Comparison of ENCODE assay signal across 16 cellular contexts in the genomic region with DNA sequence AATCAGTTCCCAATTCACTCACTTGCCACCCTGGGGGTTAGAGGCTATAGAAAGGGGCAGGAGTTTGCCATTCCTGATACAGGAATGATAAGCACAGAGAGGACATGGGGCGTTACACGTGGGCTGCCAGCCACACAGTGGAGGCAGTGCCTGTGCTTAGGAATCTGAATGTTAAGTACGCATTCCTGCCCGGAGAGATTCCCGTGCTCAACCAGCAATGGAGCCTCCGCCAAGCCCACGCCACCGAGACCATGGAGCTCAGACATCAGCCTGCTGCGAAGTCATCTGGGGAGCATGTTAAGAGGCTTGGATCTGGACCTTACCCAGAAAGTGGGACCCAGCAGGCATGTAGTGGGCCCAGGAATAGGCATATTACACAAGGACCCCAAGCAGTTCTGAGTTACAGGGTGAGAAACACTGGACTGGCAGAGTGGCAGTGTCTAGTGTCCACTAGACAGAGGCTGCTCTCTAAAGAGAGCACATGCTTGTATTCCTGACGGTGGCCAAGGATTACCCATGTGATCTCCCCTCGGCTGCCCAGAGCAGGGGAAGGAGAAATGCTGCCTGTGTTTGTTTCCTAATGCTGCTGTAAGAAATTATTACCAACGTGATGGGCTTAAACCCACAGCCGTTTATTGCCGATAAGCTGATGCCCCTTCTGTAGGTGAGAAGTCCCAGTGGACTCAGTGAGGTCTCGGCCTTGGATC.
"Had no signal": no experiment of that assay in that cellular context is flagged by ENCODE, and none has a peak within 500 bp of the region (broad histone marks: within the 10 kb centered on the region; RNA-seq: fewer than 3 reads in every experiment).

No MANE protein-coding gene starts in this region.

- H3K4me3 ChIP-seq: colonic mucosa, suprapubic skin, upper lobe of left lung had no signal

- H3K4me1 ChIP-seq: colonic mucosa, foreskin keratinocyte, suprapubic skin, upper lobe of left lung had no signal

- ATAC-seq: activated naive CD8-positive, alpha-beta T cell treated with anti-CD3 and anti-CD28 coated beads, Interleukin-2, amount 50 U/mL, for 24 hours; foreskin keratinocyte; natural killer cell had no signal

- H3K27ac ChIP-seq: brain microvascular endothelial cell, colonic mucosa, foreskin keratinocyte, suprapubic skin, upper lobe of left lung, WERI-Rb-1 had no signal

- H3K9me3 ChIP-seq: colonic mucosa, suprapubic skin, upper lobe of left lung had no signal

- H3K36me3 ChIP-seq: brain microvascular endothelial cell, colonic mucosa, suprapubic skin, upper lobe of left lung, WERI-Rb-1 had no signal

- DNase-seq: activated CD4-positive, alpha-beta T cell treated with anti-CD3 and anti-CD28 coated beads for 1 hour; activated CD8-positive, alpha-beta memory T cell treated with anti-CD3 and anti-CD28 coated beads for 24 hours; activated CD8-positive, alpha-beta memory T cell treated with anti-CD3 and anti-CD28 coated beads, Interleukin-2, amount 50 U/mL, for 48 hours; activated effector memory CD4-positive, alpha-beta T cell treated with Interleukin-2 at 50 U/mL for 16 hours; activated naive CD4-positive, alpha-beta T cell treated with anti-CD3 and anti-CD28 coated beads, Interleukin-2, amount 10 ng/mL, durations not matched to agents 7 days and 5 days; activated naive CD8-positive, alpha-beta T cell treated with anti-CD3 and anti-CD28 coated beads, Interleukin-2, amount 50 U/mL, for 24 hours; activated T-cell treated with anti-CD3 and anti-CD28 coated beads, Interleukin-2, amount 50 U/mL, for 48 hours; brain microvascular endothelial cell; colonic mucosa; foreskin keratinocyte; glutamatergic neuron; kidney; natural killer cell; upper lobe of left lung; WERI-Rb-1 had no signal

- H3K27me3 ChIP-seq: brain microvascular endothelial cell, colonic mucosa, upper lobe of left lung had no signal
